9 cellular contexts compared by ENCODE assay signal in the genomic region with DNA sequence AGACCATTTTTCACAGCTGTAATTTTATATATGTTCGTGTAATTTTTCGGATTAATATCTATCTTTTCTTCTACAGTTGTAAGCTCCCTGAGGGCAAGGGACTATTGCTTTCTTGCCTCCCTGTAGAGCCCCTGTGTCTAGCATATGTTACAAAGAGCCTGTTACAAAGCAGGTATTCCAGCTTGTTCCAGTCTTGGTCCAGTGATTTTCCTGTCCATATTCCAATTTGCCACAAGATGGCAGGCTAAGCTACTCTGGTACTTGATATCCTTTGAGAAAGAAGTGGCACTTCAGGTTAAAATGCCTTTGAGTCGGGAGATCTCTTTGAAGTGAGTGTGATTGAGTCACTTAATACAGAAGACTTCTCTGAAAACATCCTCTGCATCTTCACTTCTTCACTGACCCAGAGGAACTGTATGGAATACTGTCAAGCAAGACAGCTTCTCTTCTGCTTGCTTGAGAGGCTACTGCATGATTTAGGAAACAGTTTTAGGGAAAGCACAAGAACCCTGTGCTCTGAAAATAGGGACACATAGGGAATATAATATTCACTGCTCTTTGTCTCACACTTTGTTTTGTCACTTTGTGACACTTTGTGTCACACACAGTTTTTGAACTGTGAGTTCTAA. TPM values are rescaled to one million over a fixed set of nuclear protein-coding genes. Genes with fewer than 3 reads are reported as not detected.
A peak's percentile ranks its signal among the peaks of the same experiment; 100 is the strongest.
DNase-seq lines count a peak whose midpoint lies in the region; ATAC-seq and TF ChIP-seq lines count a peak whose summit lies in the region.
"Had no signal": no experiment of that assay in that cellular context is flagged by ENCODE, and none has a peak within 500 bp of the region (broad histone marks: within the 10 kb centered on the region; RNA-seq: fewer than 3 reads in every experiment).

No MANE protein-coding gene starts in this region.

- H3K27me3 Mint-ChIP-seq in activated CD4-positive, alpha-beta T cell treated with anti-CD3 and anti-CD28 coated beads, Interleukin-2, amount 10 ng/mL, durations not matched to agents 7 days and 5 days: peaks cover 9% of the 10 kb centered on the region

- no peaks in the 10 kb centered on the region for H3K9me2 ChIP-seq in DOHH2 (replicated peaks; ENCODE audit: control insufficient read depth, low read length)

- POLR2A ChIA-PET in activated CD4-positive, alpha-beta T cell treated with anti-CD3 and anti-CD28 coated beads, Interleukin-2, amount 10 ng/mL, durations not matched to agents 7 days and 5 days (lab: Charles Lee): no interaction called here

- H3K4me1 ChIP-seq in DOHH2 (ENCODE audit: control insufficient read depth, low read length) (peaks cover 10% of the 10 kb centered on the region), psoas muscle (no peaks in the 10 kb centered on the region)

- H3K27ac ChIP-seq in DOHH2 (ENCODE audit: low read depth, low read length) (no peak overlapping the region), psoas muscle (no peak overlapping the region)
- H3K27ac ChIP-seq: neutrophil had no signal

- no peak overlapping the region for H3K27ac Mint-ChIP-seq in activated CD4-positive, alpha-beta T cell treated with anti-CD3 and anti-CD28 coated beads, Interleukin-2, amount 10 ng/mL, durations not matched to agents 7 days and 5 days

- ATAC-seq in psoas muscle: peak; percentile 24 to 65 (median 48)
- no peak for ATAC-seq in HG02610 (IDR thresholded peaks at IDR 0.05; ENCODE audit: unreplicated experiment)

- H3K36me3 ChIP-seq in DOHH2 (ENCODE audit: control insufficient read depth, low read length): no peaks in the 10 kb centered on the region
- H3K36me3 ChIP-seq in psoas muscle (ENCODE audit: insufficient read depth in 1 of 2, low read depth in 1 of 2): no peaks in the 10 kb centered on the region
- H3K36me3 ChIP-seq: neutrophil had no signal

- no peak overlapping the region for H3K4me2 ChIP-seq in DOHH2 (ENCODE audit: low read length)

- H3K36me3 Mint-ChIP-seq in activated CD4-positive, alpha-beta T cell treated with anti-CD3 and anti-CD28 coated beads, Interleukin-2, amount 10 ng/mL, durations not matched to agents 7 days and 5 days (ENCODE audit: low read depth): no peaks in the 10 kb centered on the region

- TF ChIP-seq CTCF in DOHH2 (IDR thresholded peaks at IDR 0.05; ENCODE audit: low read depth, low read length, poor library complexity, severe bottlenecking) (peak; percentile 51), psoas muscle (IDR thresholded peaks at IDR 0.05) (peak; percentile 71)

- H3K9me3 ChIP-seq in DOHH2 (ENCODE audit: control insufficient read depth, insufficient read depth, low read length) (no peaks in the 10 kb centered on the region), psoas muscle (no peaks in the 10 kb centered on the region)
- H3K9me3 ChIP-seq: neutrophil had no signal

- H3K9me3 Mint-ChIP-seq in activated CD4-positive, alpha-beta T cell treated with anti-CD3 and anti-CD28 coated beads, Interleukin-2, amount 10 ng/mL, durations not matched to agents 7 days and 5 days: no peaks in the 10 kb centered on the region

- no peaks in the 10 kb centered on the region for H4K20me1 ChIP-seq in DOHH2 (ENCODE audit: control insufficient read depth, insufficient read depth, low read depth, low read length)

- WGBS in psoas muscle, 3 donors: 50 to 58% (median 56%) methylated on average over 3 of the region's 3 CpGs

- H3K4me3 ChIP-seq in DOHH2 (ENCODE audit: low read length) (no peak overlapping the region), psoas muscle (no peak overlapping the region)

- DNase-seq in MV-4-11 (lab: John Stamatoyannopoulos, UW) (peak; percentile 15), RPMI7951 (ENCODE audit: low read depth) (peak; percentile 68), fibroblast of peridontal ligament (ENCODE audit: extremely low read depth) (peak; percentile 66), psoas muscle (no peak), cerebellar nuclear complex (lab: John Stamatoyannopoulos, UW) (no peak)
- DNase-seq in activated CD4-positive, alpha-beta T cell treated with anti-CD3 and anti-CD28 coated beads, Interleukin-2, amount 10 ng/mL, durations not matched to agents 7 days and 5 days: no peak

- no peaks in the 10 kb centered on the region for H3K79me2 ChIP-seq in DOHH2 (ENCODE audit: control insufficient read depth, low read length)

- CTCF ChIA-PET in activated CD4-positive, alpha-beta T cell treated with anti-CD3 and anti-CD28 coated beads, Interleukin-2, amount 10 ng/mL, durations not matched to agents 7 days and 5 days (lab: Charles Lee): interaction anchor here (1.1 to 3.0 kb wide), 5 partner anchors 8 to 709 kb away, joined by 3 to 9 read pairs (median 6); no protein-coding TSS in a partner anchor

- H3K4me1 Mint-ChIP-seq in activated CD4-positive, alpha-beta T cell treated with anti-CD3 and anti-CD28 coated beads, Interleukin-2, amount 10 ng/mL, durations not matched to agents 7 days and 5 days: peaks cover 19% of the 10 kb centered on the region

- H3K27me3 ChIP-seq in DOHH2 (ENCODE audit: control insufficient read depth, low read length) (peaks cover 10% of the 10 kb centered on the region), psoas muscle (ENCODE audit: insufficient read depth in 3 of 3, low read length in 2 of 3) (no peaks in the 10 kb centered on the region)

- intact Hi-C loops in psoas muscle (cut with DNase I): no loop called here

- no peak overlapping the region for H3K4me3 Mint-ChIP-seq in activated CD4-positive, alpha-beta T cell treated with anti-CD3 and anti-CD28 coated beads, Interleukin-2, amount 10 ng/mL, durations not matched to agents 7 days and 5 days

- no peaks in the 10 kb centered on the region for H3F3A ChIP-seq in DOHH2 (ENCODE audit: control insufficient read depth, insufficient read depth)

RNA-seq across cellular contexts. Expression of a gene that starts 24.5 kb away (rescaled TPM):
- 0.48 and 0.59 TPM in 2 replicates for total RNA-seq in RPMI7951 (2014; rRNA removed; shearing (Covaris generic))
- 100 to 1,000 TPM in 1 of 4 donors, 10 to 100 TPM in 3; 68.6 to 230 (median 86.9) TPM for total RNA-seq in psoas muscle
- 10 to 100 TPM in 2 of 3 donors, 1 to 10 TPM in 1; 3.5 to 59.2 (median 25.6) TPM for polyA plus RNA-seq in psoas muscle
- total RNA-seq in activated CD4-positive, alpha-beta T cell treated with anti-CD3 and anti-CD28 coated beads, Interleukin-2, amount 10 ng/mL, durations not matched to agents 7 days and 5 days: under 1 TPM; 0.10 to 0.12 TPM

Comparison
In these comparisons a context has a peak if more than half of its experiments do, and no peak if none do; other contexts are left out.
1. DNase-seq: peak in MV-4-11 (single experiment), RPMI7951 (single experiment) and fibroblast of peridontal ligament (single experiment); none in psoas muscle (0 of 2), activated CD4-positive, alpha-beta T cell treated with anti-CD3 and anti-CD28 coated beads, Interleukin-2, amount 10 ng/mL, durations not matched to agents 7 days and 5 days (single experiment) and cerebellar nuclear complex (0 of 2).
2. RNA of a gene that starts 24.5 kb away (total RNA-seq): 68.6 to 230 TPM in psoas muscle; 0.48 to 0.59 TPM in RPMI7951 and 0.10 to 0.12 TPM in activated CD4-positive, alpha-beta T cell treated with anti-CD3 and anti-CD28 coated beads, Interleukin-2, amount 10 ng/mL, durations not matched to agents 7 days and 5 days; every median in the first group is over 10 times any median in the second.